17 cellular contexts compared by ENCODE assay signal in genomic region chr9:131836021-131836420, GRCh38.
DNase-seq lines count a peak whose midpoint lies in the region; ATAC-seq, FAIRE-seq and TF ChIP-seq lines count a peak whose summit lies in the region.
"Had no signal": no experiment of that assay in that cellular context is flagged by ENCODE, and none has a peak within 500 bp of the region (broad histone marks: within the 10 kb centered on the region; RNA-seq: fewer than 3 reads in every experiment).

No MANE protein-coding gene starts in this region.

- FAIRE-seq in kidney (lab: Jason Lieb, UNC): no peak
- FAIRE-seq: A204.1, GM12892, GM19239 had no signal

- ATAC-seq in GM18867 (IDR thresholded peaks at IDR 0.05; ENCODE audit: unreplicated experiment) (no peak), HG02970 (IDR thresholded peaks at IDR 0.05; ENCODE audit: low FRiP score, unreplicated experiment) (no peak)

- H3K4me3 ChIP-seq in BLaER1 (peak overlapping the region; percentile 28), SJCRH30 (no peak overlapping the region), kidney (ENCODE audit: low read length in 2 of 2) (no peak overlapping the region), osteoblast (ENCODE audit: insufficient read depth, low read length) (no peak overlapping the region)

- H3K79me2 ChIP-seq in osteoblast (ENCODE audit: insufficient read depth, low read length): no peaks in the 10 kb centered on the region

- H3K4me1 ChIP-seq in BLaER1: peaks cover 92% of the 10 kb centered on the region
- H3K4me1 ChIP-seq in SJCRH30: peaks cover 42% of the 10 kb centered on the region
- no peaks in the 10 kb centered on the region for H3K4me1 ChIP-seq in kidney (ENCODE audit: control insufficient read depth in 1 of 2, insufficient read depth in 1 of 2, low read depth in 1 of 2, low read length in 2 of 2)
- peaks cover 19% of the 10 kb centered on the region for H3K4me1 ChIP-seq in osteoblast (ENCODE audit: insufficient read depth, low read length)
- H3K4me1 ChIP-seq: BE2C, Caco-2 had no signal

- no peak overlapping the region for H2AFZ ChIP-seq in osteoblast (ENCODE audit: low read length)

- H3K9me3 ChIP-seq in BLaER1: peaks cover 11% of the 10 kb centered on the region
- peaks cover 10% of the 10 kb centered on the region for H3K9me3 ChIP-seq in SJCRH30 (replicated peaks)
- H3K9me3 ChIP-seq in kidney (ENCODE audit: control insufficient read depth in 1 of 2, low read length in 2 of 2): peaks cover 0 to 12% of the 10 kb centered on the region in 2 donors
- peaks cover 9% of the 10 kb centered on the region for H3K9me3 ChIP-seq in osteoblast (ENCODE audit: low read depth, low read length)
- H3K9me3 ChIP-seq: BE2C, Caco-2 had no signal

- intact Hi-C loops in kidney (cut with DNase I): no loop called here

- TF ChIP-seq CTCF in kidney (IDR thresholded peaks at IDR 0.05; ENCODE audit: borderline replicate concordance, extremely low read depth, insufficient read depth): no peak
- TF ChIP-seq CTCF in osteoblast (IDR thresholded peaks at IDR 0.05; ENCODE audit: extremely low read depth, low read depth, low read length): no peak

- H3K27me3 ChIP-seq in BLaER1 (no peaks in the 10 kb centered on the region), SJCRH30 (no peaks in the 10 kb centered on the region), osteoblast (ENCODE audit: insufficient read depth, low read length) (peaks cover 22% of the 10 kb centered on the region)
- H3K27me3 ChIP-seq: BE2C had no signal

- H3K4me2 ChIP-seq in BLaER1 (peak overlapping the region; percentile 95), osteoblast (ENCODE audit: insufficient read depth, low read length) (no peak overlapping the region)

- DNase-seq in SJCRH30: no peak
- peak; percentile 33 for DNase-seq in kidney
- DNase-seq in osteoblast (ENCODE audit: insufficient read length, low spot score, missing footprints): peak; percentile 68
- no peak for DNase-seq in central memory CD4-positive, alpha-beta T cell
- DNase-seq: BE2C; Caco-2; CD8-positive, alpha-beta memory T cell; DND-41; GDM1; HCEC 1CT; HFFc6 had no signal

- H3K27ac ChIP-seq in BLaER1: peak overlapping the region; percentile 93
- H3K27ac ChIP-seq in SJCRH30: peak overlapping the region; percentile 91
- H3K27ac ChIP-seq in kidney (ENCODE audit: low read depth in 2 of 2, low read length in 2 of 2): no peak overlapping the region
- H3K27ac ChIP-seq in osteoblast (ENCODE audit: low read depth, low read length): no peak overlapping the region

- H3K36me3 ChIP-seq in BLaER1 (no peaks in the 10 kb centered on the region), SJCRH30 (no peaks in the 10 kb centered on the region), kidney (ENCODE audit: control insufficient read depth in 1 of 2, insufficient read depth in 2 of 2, low read length in 2 of 2) (no peaks in the 10 kb centered on the region), osteoblast (ENCODE audit: insufficient read depth, low read length) (no peaks in the 10 kb centered on the region)
- H3K36me3 ChIP-seq: BE2C had no signal

- H3K9ac ChIP-seq in BLaER1 (peak overlapping the region; percentile 79), kidney (ENCODE audit: low read length in 2 of 2) (no peak overlapping the region)

- H4K20me1 ChIP-seq in BLaER1: no peaks in the 10 kb centered on the region
- peaks cover 7% of the 10 kb centered on the region for H4K20me1 ChIP-seq in osteoblast (ENCODE audit: insufficient read depth, low read length)

Comparison
In these comparisons a context has a peak if more than half of its experiments do, and no peak if none do; other contexts are left out.
1. H3K27ac ChIP-seq: peak in BLaER1 (single experiment) and SJCRH30 (single experiment); none in kidney (0 of 2) and osteoblast (single experiment).
2. DNase-seq: peak in kidney (single experiment) and osteoblast (single experiment); none in SJCRH30 (0 of 2) and central memory CD4-positive, alpha-beta T cell (single experiment).